7 cellular contexts compared by ENCODE assay signal in genomic region chr17:1718362-1719165, GRCh38. TPM values are rescaled to one million over a fixed set of nuclear protein-coding genes. Genes with fewer than 3 reads are reported as not detected.
A peak's percentile ranks its signal among the peaks of the same experiment; 100 is the strongest.
DNase-seq lines count a peak whose midpoint lies in the region; ATAC-seq and TF ChIP-seq lines count a peak whose summit lies in the region.
"Had no signal": no experiment of that assay in that cellular context is flagged by ENCODE, and none has a peak within 500 bp of the region (broad histone marks: within the 10 kb centered on the region; RNA-seq: fewer than 3 reads in every experiment).

No MANE protein-coding gene starts in this region.

- H3K27ac ChIP-seq in HUES64 (ENCODE audit: low read depth, low read length) = peak overlapping the region; percentile 37; the same call in 1 of the 2 replicates

- peaks cover 7% of the 10 kb centered on the region for H3K27me3 Mint-ChIP-seq in brain
- no peaks in the 10 kb centered on the region for H3K27me3 Mint-ChIP-seq in progenitor cell of endocrine pancreas

- peaks cover 13% of the 10 kb centered on the region; the same call in 1 of the 2 replicates for H3K4me1 ChIP-seq in HUES64 (ENCODE audit: insufficient read depth, low read length)

- H3K27ac Mint-ChIP-seq in brain (peak overlapping the region; percentile 99 to 100 (median 99)), progenitor cell of endocrine pancreas (peak overlapping the region; percentile 100)

- H3K4me3 ChIP-seq in HUES64 (ENCODE audit: low read length) = no peak overlapping the region

- no peak for DNase-seq in progenitor cell of endocrine pancreas (ENCODE audit: low spot score, unreplicated experiment)
- DNase-seq: midbrain had no signal

- no peaks in the 10 kb centered on the region for H3K27me3 ChIP-seq in HUES64 (ENCODE audit: insufficient read depth, low read length)

- H3K9ac ChIP-seq in HUES64 (ENCODE audit: low read depth, low read length) = no peak overlapping the region

- H3K36me3 ChIP-seq in HUES64 (ENCODE audit: insufficient read depth, low read length) = peaks cover under 1% of the 10 kb centered on the region; the same call in 1 of the 2 replicates

- H3K4me3 Mint-ChIP-seq in brain (peak overlapping the region; percentile 93 to 96 (median 95)), progenitor cell of endocrine pancreas (ENCODE audit: low read depth) (peak overlapping the region; percentile 93)

- H3K36me3 Mint-ChIP-seq in brain (no peaks in the 10 kb centered on the region), progenitor cell of endocrine pancreas (ENCODE audit: insufficient read depth) (peaks cover 2% of the 10 kb centered on the region)

- 89% methylated on average over 19 of the region's 19 CpGs for WGBS in HUES64

- H3K9me3 Mint-ChIP-seq in brain = no peaks in the 10 kb centered on the region
- H3K9me3 Mint-ChIP-seq in progenitor cell of endocrine pancreas (ENCODE audit: low read depth) = no peaks in the 10 kb centered on the region

- no peak for TF ChIP-seq CTCF in brain (conservative IDR thresholded peaks at IDR 0.05)
- TF ChIP-seq CTCF in progenitor cell of endocrine pancreas (IDR thresholded peaks at IDR 0.05; ENCODE audit: unreplicated experiment) = no peak

- peaks cover 52% of the 10 kb centered on the region for H3K4me1 Mint-ChIP-seq in brain
- peaks cover 21% of the 10 kb centered on the region for H3K4me1 Mint-ChIP-seq in progenitor cell of endocrine pancreas (ENCODE audit: low read depth)

- ATAC-seq in HG03159 (IDR thresholded peaks at IDR 0.05; ENCODE audit: unreplicated experiment) (no peak), GM18861 (IDR thresholded peaks at IDR 0.05; ENCODE audit: unreplicated experiment) (no peak), GM21447 (IDR thresholded peaks at IDR 0.05; ENCODE audit: unreplicated experiment) (no peak)

- no peaks in the 10 kb centered on the region for H3K9me3 ChIP-seq in HUES64 (ENCODE audit: insufficient read depth, low read depth, low read length)

RNA-seq across cellular contexts. Expression of gene WDR81, which starts 5.9 kb away (rescaled TPM):
- polyA plus RNA-seq in HUES64 (2013, experiment 1 of 2) = 8.6 TPM
- 5.3 TPM for polyA plus RNA-seq in HUES64 (2013, experiment 2 of 2)
- 12.5 TPM for polyA plus RNA-seq in brain (ENCODE audit: insufficient read depth, low read depth, low replicate concordance)
- 22.1 and 22.4 TPM in 2 replicates for total RNA-seq in progenitor cell of endocrine pancreas

RNA-seq across cellular contexts. Expression of gene TLCD2, which starts 8.4 kb away (rescaled TPM):
- 0.15 TPM for polyA plus RNA-seq in HUES64 (2013, experiment 1 of 2)
- polyA plus RNA-seq in HUES64 (2013, experiment 2 of 2) = 0.32 TPM
- polyA plus RNA-seq in brain (ENCODE audit: insufficient read depth, low read depth, low replicate concordance) = 0.27 TPM
- total RNA-seq in progenitor cell of endocrine pancreas = 2.7 and 2.9 TPM in 2 replicates

RNA-seq across cellular contexts. Expression of gene SERPINF2, which starts 24.1 kb away (rescaled TPM):
- polyA plus RNA-seq in HUES64 (2013, experiment 1 of 2) = 1.0 TPM
- polyA plus RNA-seq in HUES64 (2013, experiment 2 of 2) = 1.1 TPM
- 0.24 TPM for polyA plus RNA-seq in brain (ENCODE audit: insufficient read depth, low read depth, low replicate concordance)
- 68.6 and 74.5 TPM in 2 replicates for total RNA-seq in progenitor cell of endocrine pancreas

RNA-seq across cellular contexts. Expression of gene PRPF8, which starts 33.9 kb away (rescaled TPM):
- polyA plus RNA-seq in HUES64 (2013, experiment 1 of 2) = 180 TPM
- 184 TPM for polyA plus RNA-seq in HUES64 (2013, experiment 2 of 2)
- polyA plus RNA-seq in brain (ENCODE audit: insufficient read depth, low read depth, low replicate concordance) = 418 TPM
- 367 and 378 TPM in 2 replicates for total RNA-seq in progenitor cell of endocrine pancreas

RNA-seq across cellular contexts. Expression of gene SERPINF1, which starts 43.3 kb away (rescaled TPM):
- 22.2 TPM for polyA plus RNA-seq in HUES64 (2013, experiment 1 of 2)
- polyA plus RNA-seq in HUES64 (2013, experiment 2 of 2) = 24.5 TPM
- 31.9 TPM for polyA plus RNA-seq in brain (ENCODE audit: insufficient read depth, low read depth, low replicate concordance)
- total RNA-seq in progenitor cell of endocrine pancreas = 163 and 169 TPM in 2 replicates
